In the genomic region with DNA sequence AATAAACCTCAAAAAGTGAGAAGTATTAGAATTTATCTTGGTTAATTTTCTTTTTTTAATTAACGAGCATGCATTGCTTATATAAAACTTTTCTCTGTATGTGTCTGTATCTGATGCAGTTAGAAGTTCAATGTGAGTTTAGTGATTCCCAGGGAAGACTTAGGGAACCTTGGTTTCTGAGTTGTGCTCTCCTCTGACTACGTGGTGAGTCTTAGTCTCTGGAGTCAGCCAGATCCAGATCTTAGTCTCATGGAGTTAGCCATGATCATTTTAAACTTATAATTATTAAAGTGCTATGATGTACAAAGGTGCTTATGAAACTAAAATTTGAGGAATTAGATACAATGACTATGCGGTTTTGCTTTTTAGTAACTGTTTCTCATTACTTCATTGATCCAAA, we compare ENCODE assay signal across 30 cellular contexts. TPM values are rescaled to one million over a fixed set of nuclear protein-coding genes. Genes with fewer than 3 reads are reported as not detected.
A peak's percentile ranks its signal among the peaks of the same experiment; 100 is the strongest.
DNase-seq lines count a peak whose midpoint lies in the region; ATAC-seq and TF ChIP-seq lines count a peak whose summit lies in the region.
"Had no signal": no experiment of that assay in that cellular context is flagged by ENCODE, and none has a peak within 500 bp of the region (broad histone marks: within the 10 kb centered on the region; RNA-seq: fewer than 3 reads in every experiment).

No MANE protein-coding gene starts in this region.

- peaks cover 60% of the 10 kb centered on the region for H3K4me1 Mint-ChIP-seq in MCF 10A (ENCODE audit: insufficient read depth, unreplicated experiment)
- H3K4me1 Mint-ChIP-seq: IgD-negative memory B cell had no signal

- H3K14ac ChIP-seq in mesenchymal stem cell (ENCODE audit: low read length in 2 of 2), result no peak overlapping the region

- no peak overlapping the region for H3K18ac ChIP-seq in mesenchymal stem cell (ENCODE audit: low read depth in 1 of 2, low read length in 2 of 2)

- H3K4ac ChIP-seq in mesenchymal stem cell (ENCODE audit: low read depth in 1 of 2, low read length in 2 of 2), result no peak overlapping the region

- no peak overlapping the region for H3K23ac ChIP-seq in mesenchymal stem cell (ENCODE audit: low read length in 2 of 2)

- intact Hi-C loops in MCF 10A (cut with micrococcal nuclease) (no loop called here), breast epithelium (cut with DNase I; ENCODE audit: low total_unique reads) (no loop called here), testis (cut with DNase I; ENCODE audit: low total_unique reads) (no loop called here)

- H3K4me1 ChIP-seq in breast epithelium (no peaks in the 10 kb centered on the region), mesenchymal stem cell (ENCODE audit: control insufficient read depth, insufficient read depth, low read depth, low read length) (peaks cover 3% of the 10 kb centered on the region), testis (peaks cover 4% of the 10 kb centered on the region)
- H3K4me1 ChIP-seq: BE2C had no signal

- peak overlapping the region; percentile 98 for H3K27ac Mint-ChIP-seq in MCF 10A (ENCODE audit: low read depth, unreplicated experiment)
- H3K27ac Mint-ChIP-seq: CD14-positive monocyte, IgD-negative memory B cell had no signal

- H2AK5ac ChIP-seq in mesenchymal stem cell (ENCODE audit: low read length, severe bottlenecking), result no peak overlapping the region

- no peak overlapping the region for H2BK120ac ChIP-seq in mesenchymal stem cell (ENCODE audit: low read depth, low read length)

- no peak overlapping the region for H3K4me3 ChIP-seq in breast epithelium
- H3K4me3 ChIP-seq in SK-N-MC, result no peak overlapping the region
- H3K4me3 ChIP-seq in epithelial cell of esophagus (ENCODE audit: low read length), result no peak overlapping the region
- H3K4me3 ChIP-seq in mesenchymal stem cell (ENCODE audit: insufficient read depth in 1 of 2, low read depth in 1 of 2, low read length in 2 of 2), result no peak overlapping the region
- no peak overlapping the region for H3K4me3 ChIP-seq in testis
- H3K4me3 ChIP-seq: PC-9 had no signal

- H3K27ac ChIP-seq in breast epithelium, result no peak overlapping the region
- peak overlapping the region; percentile 47; the same call in 1 of the 2 replicates for H3K27ac ChIP-seq in SK-N-MC
- H3K27ac ChIP-seq in mesenchymal stem cell (ENCODE audit: low read length, poor library complexity, severe bottlenecking), result no peak overlapping the region
- no peak overlapping the region for H3K27ac ChIP-seq in testis
- H3K27ac ChIP-seq: 22Rv1, HL-60, KMS-11, PC-9, RWPE1 had no signal

- no peak overlapping the region for H4K91ac ChIP-seq in mesenchymal stem cell (ENCODE audit: low read length)

- no peak overlapping the region for H3K4me3 Mint-ChIP-seq in MCF 10A (ENCODE audit: unreplicated experiment)
- H3K4me3 Mint-ChIP-seq: CD14-positive monocyte; CD8-positive, alpha-beta memory T cell; IgD-negative memory B cell had no signal

- no peak overlapping the region for H2BK15ac ChIP-seq in mesenchymal stem cell (ENCODE audit: low read depth, poor library complexity, severe bottlenecking)

- no TSS peak for BruUV-seq in MCF 10A (replicated peaks; lab: Mats Ljungman, UMichigan)

- CTCF ChIA-PET in MCF 10A (lab: Yijun Ruan, JAX), result no interaction called here

- TF ChIP-seq POLR2A in breast epithelium (IDR thresholded peaks at IDR 0.05) (no peak), testis (IDR thresholded peaks at IDR 0.05) (no peak)

- H3K36me3 Mint-ChIP-seq in MCF 10A (ENCODE audit: insufficient read depth, unreplicated experiment), result peaks cover 7% of the 10 kb centered on the region
- H3K36me3 Mint-ChIP-seq: CD14-positive monocyte; CD8-positive, alpha-beta memory T cell had no signal

- H2BK12ac ChIP-seq in mesenchymal stem cell (ENCODE audit: low read length in 2 of 2), result no peak overlapping the region

- no peak overlapping the region for H3K4me2 ChIP-seq in mesenchymal stem cell (ENCODE audit: low read length, poor library complexity, severe bottlenecking)
- H3K4me2 ChIP-seq: KMS-11, PC-9 had no signal

- POLR2A ChIA-PET in MCF 10A (lab: Yijun Ruan, JAX), result interaction anchor here (0.9 to 7.7 kb wide), 21 partner anchors 8 to 113 kb away, joined by 3 to 74 read pairs (median 6); partner anchors contain the start of gene KANK1

- H3K9ac ChIP-seq in SK-N-MC (ENCODE audit: insufficient read length) (no peak overlapping the region), mesenchymal stem cell (ENCODE audit: low read length) (peak overlapping the region; percentile 13)
- H3K9ac ChIP-seq: KMS-11 had no signal

- H3K36me3 ChIP-seq in breast epithelium (no peaks in the 10 kb centered on the region), SK-N-MC (ENCODE audit: insufficient read depth, low read length) (no peaks in the 10 kb centered on the region), mesenchymal stem cell (ENCODE audit: control insufficient read depth in 1 of 2, insufficient read depth in 2 of 2, low read depth in 1 of 2, low read length in 2 of 2) (no peaks in the 10 kb centered on the region), testis (ENCODE audit: low read depth, missing control alignments) (no peaks in the 10 kb centered on the region)
- H3K36me3 ChIP-seq: BE2C had no signal

- H3K9me3 Mint-ChIP-seq in MCF 10A (ENCODE audit: unreplicated experiment), result peaks cover 7% of the 10 kb centered on the region
- H3K9me3 Mint-ChIP-seq: CD14-positive monocyte; CD8-positive, alpha-beta memory T cell; IgD-negative memory B cell had no signal

- ATAC-seq in GM21723 (IDR thresholded peaks at IDR 0.05; ENCODE audit: unreplicated experiment), result no peak
- no peak for ATAC-seq in HG03175 (IDR thresholded peaks at IDR 0.05; ENCODE audit: unreplicated experiment)
- ATAC-seq: HCT116, SK-N-SH treated with all-trans-retinoic acid at 6 μM for 48 hours had no signal

- TF ChIP-seq CTCF in MCF 10A (IDR thresholded peaks at IDR 0.05; ENCODE audit: unreplicated experiment) (no peak), breast epithelium (IDR thresholded peaks at IDR 0.05) (no peak), epithelial cell of esophagus (IDR thresholded peaks at IDR 0.05; ENCODE audit: insufficient read depth, low read depth, low read length, missing control alignments) (no peak), testis (IDR thresholded peaks at IDR 0.05) (no peak)

- H3K9me3 ChIP-seq in breast epithelium, result no peaks in the 10 kb centered on the region
- H3K9me3 ChIP-seq in SK-N-MC (ENCODE audit: low read depth, low read length), result no peaks in the 10 kb centered on the region
- H3K9me3 ChIP-seq in mesenchymal stem cell (ENCODE audit: control insufficient read depth, low read length), result no peaks in the 10 kb centered on the region
- H3K9me3 ChIP-seq in testis, result no peaks in the 10 kb centered on the region
- H3K9me3 ChIP-seq: BE2C had no signal

- H4K8ac ChIP-seq in mesenchymal stem cell (ENCODE audit: low read length), result no peak overlapping the region

- 69% methylated on average over 2 of the region's 3 CpGs for WGBS in mesenchymal stem cell
- 71 to 80% methylated on average over 3 of the region's 3 CpGs for WGBS in testis, 2 donors

- DNase-seq in MCF 10A (ENCODE audit: unreplicated experiment) (no peak), breast epithelium (ENCODE audit: low spot score in 2 of 2) (no peak), SK-N-MC (ENCODE audit: low read depth, low spot score) (no peak), epithelial cell of esophagus (ENCODE audit: low read depth) (peak; percentile 39), mesenchymal stem cell (no peak), testis (no peak)
- DNase-seq: ACHN; BE2C; Calu3; CD8-positive, alpha-beta memory T cell; DMS153; NCI-H1105; NCI-H1436 treated with DMSO at 0.1 percent for 48 hours; NCI-H1930; NCI-H2107; NCI-H524 treated with DMSO at 0.1 percent for 48 hours; NCI-H82; NK-92 treated with Interleukin-12 subunit alpha and Interleukin-12 subunit beta, amount 100 ng/mL, for 24 hours; PC-9; SIG-M5 had no signal

- no peaks in the 10 kb centered on the region for H3K27me3 Mint-ChIP-seq in MCF 10A (ENCODE audit: insufficient read depth, unreplicated experiment)

- H2BK5ac ChIP-seq in mesenchymal stem cell (ENCODE audit: low read depth, low read length, poor library complexity, severe bottlenecking), result no peak overlapping the region

- H3K79me1 ChIP-seq in mesenchymal stem cell (replicated peaks; ENCODE audit: low read length, poor library complexity, severe bottlenecking), result no peaks in the 10 kb centered on the region

- H2AFZ ChIP-seq in mesenchymal stem cell (ENCODE audit: low read depth, low read length), result no peak overlapping the region
- H2AFZ ChIP-seq: PC-9 had no signal

- H3K27me3 ChIP-seq in breast epithelium (no peaks in the 10 kb centered on the region), mesenchymal stem cell (ENCODE audit: control insufficient read depth in 1 of 2, insufficient read depth in 1 of 2, low read length in 2 of 2) (no peaks in the 10 kb centered on the region), testis (no peaks in the 10 kb centered on the region)
- H3K27me3 ChIP-seq: BE2C had no signal

RNA-seq across cellular contexts. Expression of gene KANK1, which starts 51.7 kb away (rescaled TPM):
- total RNA-seq in MCF 10A (2022), result 46.0 and 56.1 TPM in 2 replicates
- total RNA-seq in breast epithelium, result 10 to 100 TPM; 59.4 to 76.7 (median 64.9) TPM
- 18.3 TPM for polyA plus RNA-seq in mesenchymal stem cell (2013, experiment 1 of 2)
- polyA plus RNA-seq in mesenchymal stem cell (2013, experiment 2 of 2), result 18.1 TPM
- 10 to 100 TPM; 58.0 to 63.1 TPM for total RNA-seq in testis
- polyA plus RNA-seq in testis (ENCODE audit: insufficient read depth, low read depth, low replicate concordance), result 40.3 TPM
